Comparison of ENCODE assay signal across 7 cellular contexts in the genomic region with DNA sequence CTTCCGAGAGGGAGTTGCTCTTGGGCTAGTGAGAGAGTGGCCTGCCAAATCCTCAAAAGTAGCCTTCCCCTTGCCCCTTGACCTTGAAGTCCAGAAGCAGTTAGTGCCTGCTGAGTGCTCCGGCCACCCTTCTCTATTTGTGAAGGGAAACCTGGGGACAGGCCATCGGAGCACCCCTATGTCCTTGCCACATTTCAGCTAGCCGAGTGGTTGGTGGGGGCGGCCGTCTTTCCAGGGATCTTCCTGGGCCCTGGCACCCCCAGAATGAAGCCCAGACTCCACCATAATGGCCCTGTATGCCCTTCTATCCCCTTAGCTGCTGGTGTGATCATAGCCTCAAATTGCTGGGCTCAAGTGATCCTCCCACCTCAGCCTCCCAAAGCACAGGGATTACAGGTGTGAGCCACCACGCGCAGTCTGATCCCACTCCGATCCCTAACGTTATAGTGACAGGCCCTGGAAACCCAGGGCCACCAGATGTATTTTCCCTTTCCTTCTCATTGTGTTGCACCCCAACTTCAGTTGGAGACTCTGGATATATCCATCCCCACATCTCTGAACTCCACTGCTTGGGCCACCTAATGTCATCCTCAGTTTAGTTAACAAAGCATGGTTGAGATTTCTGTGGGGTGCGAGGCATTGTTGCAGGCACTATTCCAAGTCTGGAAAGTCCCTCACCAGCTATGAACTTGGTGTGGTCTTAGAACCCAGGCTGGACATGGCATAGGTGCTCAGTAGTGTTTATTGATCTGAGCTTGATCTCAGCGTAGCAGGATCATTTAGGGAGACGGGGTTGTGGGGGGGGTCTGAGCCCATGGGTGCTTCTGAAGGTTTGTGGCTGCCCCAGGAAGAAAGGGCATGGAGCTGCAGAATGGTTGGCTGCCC. TPM values are rescaled to one million over a fixed set of nuclear protein-coding genes. Genes with fewer than 3 reads are reported as not detected.
DNase-seq lines count a peak whose midpoint lies in the region; ATAC-seq and TF ChIP-seq lines count a peak whose summit lies in the region.

No MANE protein-coding gene starts in this region.

- TF ChIP-seq CTCF in HFFc6 (IDR thresholded peaks at IDR 0.05), result no peak

- no peaks in the 10 kb centered on the region for H3K27me3 Mint-ChIP-seq in HFFc6 (ENCODE audit: insufficient read depth)
- no peaks in the 10 kb centered on the region for H3K27me3 Mint-ChIP-seq in activated T-helper 2 cell treated with anti-CD3 and anti-CD28 coated beads, Interferon-gamma antibody, Interleukin-2, Interleukin-4, amounts not matched to agents 10 μg/mL and 5 μg/mL and 100 μg/mL, durations not matched to agents 14 hours and 24 hours and 36 hours (ENCODE audit: low read depth)
- H3K27me3 Mint-ChIP-seq in stimulated activated naive B cell treated with anti-CD40 and anti-IgM and Interleukin-4, amounts not matched to agents 10 μg/mL and 1 μg/mL and 100 μg/mL, for 72 hours, result no peaks in the 10 kb centered on the region

- H3K4me3 Mint-ChIP-seq in HFFc6, result peak overlapping the region; percentile 97
- H3K4me3 Mint-ChIP-seq in activated T-helper 2 cell treated with anti-CD3 and anti-CD28 coated beads, Interferon-gamma antibody, Interleukin-2, Interleukin-4, amounts not matched to agents 10 μg/mL and 5 μg/mL and 100 μg/mL, durations not matched to agents 14 hours and 24 hours and 36 hours (ENCODE audit: low read depth), result peak overlapping the region; percentile 98
- H3K4me3 Mint-ChIP-seq in stimulated activated naive B cell treated with anti-CD40 and anti-IgM and Interleukin-4, amounts not matched to agents 10 μg/mL and 1 μg/mL and 100 μg/mL, for 72 hours, result peak overlapping the region; percentile 95 to 98

- H3K27me3 ChIP-seq in iPS-15b (ENCODE audit: control insufficient read depth, insufficient read depth, low read length), result peaks cover 18% of the 10 kb centered on the region

- intact Hi-C loops in activated T-helper 2 cell treated with anti-CD3 and anti-CD28 coated beads, Interferon-gamma antibody, Interleukin-2, Interleukin-4, amounts not matched to agents 10 μg/mL and 5 μg/mL and 100 μg/mL, durations not matched to agents 14 hours and 24 hours and 36 hours (cut with micrococcal nuclease), result no loop called here

- H3K27ac Mint-ChIP-seq in HFFc6, result peak overlapping the region; percentile 82
- H3K27ac Mint-ChIP-seq in activated T-helper 2 cell treated with anti-CD3 and anti-CD28 coated beads, Interferon-gamma antibody, Interleukin-2, Interleukin-4, amounts not matched to agents 10 μg/mL and 5 μg/mL and 100 μg/mL, durations not matched to agents 14 hours and 24 hours and 36 hours, result peak overlapping the region; percentile 80
- H3K27ac Mint-ChIP-seq in stimulated activated naive B cell treated with anti-CD40 and anti-IgM and Interleukin-4, amounts not matched to agents 10 μg/mL and 1 μg/mL and 100 μg/mL, for 72 hours, result peak overlapping the region; percentile 27

- H3K4me3 ChIP-seq in iPS-15b (ENCODE audit: low read depth, low read length), result peak overlapping the region; percentile 83

- DNase-seq in HFFc6, result no peak
- no peak for DNase-seq in activated T-helper 2 cell treated with anti-CD3 and anti-CD28 coated beads, Interferon-gamma antibody, Interleukin-2, Interleukin-4, amounts not matched to agents 10 μg/mL and 5 μg/mL and 100 μg/mL, durations not matched to agents 14 hours and 24 hours and 36 hours (ENCODE audit: low spot score)
- DNase-seq in stimulated activated naive B cell treated with anti-CD40 and anti-IgM and Interleukin-4, amounts not matched to agents 10 μg/mL and 1 μg/mL and 100 μg/mL, for 72 hours, result no peak
- no peak for DNase-seq in activated CD4-positive, CD25-positive, alpha-beta regulatory T cell (lab: John Stamatoyannopoulos, UW)
- DNase-seq in NCI-H526 treated with DMSO at 0.1 percent for 48 hours (lab: John Stamatoyannopoulos, UW), result no peak
- no peak for DNase-seq in globus pallidus (ENCODE audit: low spot score)

- H3K9me3 Mint-ChIP-seq in HFFc6, result no peaks in the 10 kb centered on the region
- H3K9me3 Mint-ChIP-seq in activated T-helper 2 cell treated with anti-CD3 and anti-CD28 coated beads, Interferon-gamma antibody, Interleukin-2, Interleukin-4, amounts not matched to agents 10 μg/mL and 5 μg/mL and 100 μg/mL, durations not matched to agents 14 hours and 24 hours and 36 hours, result no peaks in the 10 kb centered on the region
- no peaks in the 10 kb centered on the region for H3K9me3 Mint-ChIP-seq in stimulated activated naive B cell treated with anti-CD40 and anti-IgM and Interleukin-4, amounts not matched to agents 10 μg/mL and 1 μg/mL and 100 μg/mL, for 72 hours

- no peaks in the 10 kb centered on the region for H3K36me3 ChIP-seq in iPS-15b (ENCODE audit: control insufficient read depth, insufficient read depth, low read length)

- H3K4me1 ChIP-seq in iPS-15b (ENCODE audit: control insufficient read depth, insufficient read depth, low read length), result peaks cover 18% of the 10 kb centered on the region

- peaks cover 55% of the 10 kb centered on the region for H3K4me1 Mint-ChIP-seq in HFFc6 (ENCODE audit: low read depth)
- H3K4me1 Mint-ChIP-seq in activated T-helper 2 cell treated with anti-CD3 and anti-CD28 coated beads, Interferon-gamma antibody, Interleukin-2, Interleukin-4, amounts not matched to agents 10 μg/mL and 5 μg/mL and 100 μg/mL, durations not matched to agents 14 hours and 24 hours and 36 hours (ENCODE audit: low read depth), result peaks cover 51% of the 10 kb centered on the region
- H3K4me1 Mint-ChIP-seq in stimulated activated naive B cell treated with anti-CD40 and anti-IgM and Interleukin-4, amounts not matched to agents 10 μg/mL and 1 μg/mL and 100 μg/mL, for 72 hours, result peaks cover 44 to 55% of the 10 kb centered on the region in 2 donors

- H3K36me3 Mint-ChIP-seq in HFFc6 (ENCODE audit: low read depth), result peaks cover 13% of the 10 kb centered on the region
- H3K36me3 Mint-ChIP-seq in activated T-helper 2 cell treated with anti-CD3 and anti-CD28 coated beads, Interferon-gamma antibody, Interleukin-2, Interleukin-4, amounts not matched to agents 10 μg/mL and 5 μg/mL and 100 μg/mL, durations not matched to agents 14 hours and 24 hours and 36 hours (ENCODE audit: low read depth), result peaks cover 27% of the 10 kb centered on the region
- no peaks in the 10 kb centered on the region for H3K36me3 Mint-ChIP-seq in stimulated activated naive B cell treated with anti-CD40 and anti-IgM and Interleukin-4, amounts not matched to agents 10 μg/mL and 1 μg/mL and 100 μg/mL, for 72 hours

- no peaks in the 10 kb centered on the region for H3K9me3 ChIP-seq in iPS-15b (ENCODE audit: control insufficient read depth, insufficient read depth, low read length)

- H3K9ac ChIP-seq in iPS-15b (ENCODE audit: low read depth, low read length), result no peak overlapping the region

- no peak for ATAC-seq in stimulated activated naive B cell treated with anti-CD40 and anti-IgM and Interleukin-4, amounts not matched to agents 10 μg/mL and 1 μg/mL and 100 μg/mL, for 72 hours (replicated peaks)

RNA-seq across cellular contexts. Expression of a gene that starts 1.6 kb away (rescaled TPM):
- 10 to 100 TPM; 72.9 to 96.2 (median 84.5) TPM for total RNA-seq in HFFc6 (2021; fragmentation: NEBNext Ultra II Directional; extraction: Animal tissue kit (Norgen Biotek cat#: 25700))
- total RNA-seq in activated T-helper 2 cell treated with anti-CD3 and anti-CD28 coated beads, Interferon-gamma antibody, Interleukin-2, Interleukin-4, amounts not matched to agents 10 μg/mL and 5 μg/mL and 100 μg/mL, durations not matched to agents 14 hours and 24 hours and 36 hours, result 45.4 and 51.1 TPM in 2 replicates

RNA-seq across cellular contexts. Expression of a gene that starts 47.4 kb away (rescaled TPM):
- under 1 TPM in 3 of 6 experiments, not detected in 3; 0.15 to 0.52 (median 0.28) TPM for total RNA-seq in HFFc6 (2021; fragmentation: NEBNext Ultra II Directional; extraction: Animal tissue kit (Norgen Biotek cat#: 25700))
- total RNA-seq in activated T-helper 2 cell treated with anti-CD3 and anti-CD28 coated beads, Interferon-gamma antibody, Interleukin-2, Interleukin-4, amounts not matched to agents 10 μg/mL and 5 μg/mL and 100 μg/mL, durations not matched to agents 14 hours and 24 hours and 36 hours, result 18.4 and 19.6 TPM in 2 replicates

Comparison
In these comparisons a context has a peak if more than half of its experiments do, and no peak if none do; other contexts are left out.
1. H3K27ac Mint-ChIP-seq: peak in every context shown above with its lines; median percentile 82 in HFFc6; 80 in activated T-helper 2 cell treated with anti-CD3 and anti-CD28 coated beads, Interferon-gamma antibody, Interleukin-2, Interleukin-4, amounts not matched to agents 10 μg/mL and 5 μg/mL and 100 μg/mL, durations not matched to agents 14 hours and 24 hours and 36 hours; 27 in stimulated activated naive B cell treated with anti-CD40 and anti-IgM and Interleukin-4, amounts not matched to agents 10 μg/mL and 1 μg/mL and 100 μg/mL, for 72 hours.
2. RNA of a gene that starts 47.4 kb away (total RNA-seq): 18.4 to 19.6 TPM in activated T-helper 2 cell treated with anti-CD3 and anti-CD28 coated beads, Interferon-gamma antibody, Interleukin-2, Interleukin-4, amounts not matched to agents 10 μg/mL and 5 μg/mL and 100 μg/mL, durations not matched to agents 14 hours and 24 hours and 36 hours; 0.15 to 0.52 TPM in HFFc6; every median in the first group is over 10 times any median in the second.
3. Peak in every context shown above with its lines, with median percentiles within 50 percentile points of each other: H3K4me3 Mint-ChIP-seq.